Comparison of ENCODE assay signal across 7 cellular contexts in genomic region chr14:33661071-33661470, GRCh38.
"Had no signal": no experiment of that assay in that cellular context is flagged by ENCODE, and none has a peak within 500 bp of the region (broad histone marks: within the 10 kb centered on the region; RNA-seq: fewer than 3 reads in every experiment).

No MANE protein-coding gene starts in this region.

- DNase-seq: IMR-90, KBM-7, KG1 had no signal

- H3K4me3 ChIP-seq: K562 had no signal

- ATAC-seq: HepG2, K562 had no signal

- FAIRE-seq: HepG2, HTR-8/SVneo, K562 had no signal

- H3K27ac ChIP-seq: HL-60 had no signal
